ENCODE assay signal across 1 cellular context in genomic region chr6:132072831-132073230, GRCh38.
TF ChIP-seq lines count a peak whose summit lies in the region.

No MANE protein-coding gene starts in this region.

TF ChIP-seq in HCT116, 20 proteins besides CTCF, POLR2A, EP300 and RAD21 (continued from another document):
- no peak for TF ChIP-seq ATF3 (IDR thresholded peaks at IDR 0.05)
